ENCODE assay signal across 13 cellular contexts in the genomic region with DNA sequence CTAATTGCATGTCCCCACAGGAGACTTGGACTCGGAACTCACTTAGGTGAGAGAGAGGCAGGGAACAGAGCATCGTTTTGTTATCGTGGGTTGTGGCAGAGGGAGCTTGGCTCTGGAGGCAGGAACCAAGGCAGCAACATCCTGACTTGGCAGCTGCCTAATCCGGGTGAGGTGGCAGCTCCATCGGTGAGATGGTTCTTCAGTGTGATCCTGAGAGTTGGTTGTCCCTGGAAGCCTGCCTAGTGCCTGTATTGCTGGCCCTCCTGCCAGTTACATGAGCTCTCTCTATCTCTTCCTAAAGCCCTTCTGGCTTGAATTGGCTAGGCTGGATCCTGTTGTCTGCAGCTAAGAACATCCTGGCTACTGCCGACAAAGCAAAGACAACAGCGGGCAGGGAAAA. TPM values are rescaled to one million over a fixed set of nuclear protein-coding genes. Genes with fewer than 3 reads are reported as not detected.
DNase-seq lines count a peak whose midpoint lies in the region; ATAC-seq, FAIRE-seq and TF ChIP-seq lines count a peak whose summit lies in the region.
"Had no signal": no experiment of that assay in that cellular context is flagged by ENCODE, and none has a peak within 500 bp of the region (broad histone marks: within the 10 kb centered on the region; RNA-seq: fewer than 3 reads in every experiment).

No MANE protein-coding gene starts in this region.

- peak; percentile 68 for DNase-seq in NCI-H2029 (lab: John Stamatoyannopoulos, UW)
- DNase-seq in K562 (ENCODE audit: extremely low read depth in 1 of 4, low spot score in 3 of 4) = no peak
- DNase-seq in inferior parietal cortex (ENCODE audit: extremely low spot score) = peak; percentile 29
- DNase-seq in NCI-H524 treated with DMSO at 0.1 percent for 48 hours (lab: John Stamatoyannopoulos, UW) = no peak
- no peak for DNase-seq in activated T-helper 1 cell treated with anti-CD3 and anti-CD28 coated beads, Interleukin-12 subunit alpha, Interleukin-12 subunit beta, Interleukin-2, Interleukin-4 antibody, amounts not matched to agents 30 ng/mL and 10 ng/mL and 1 ng/mL, durations not matched to agents 14 hours and 24 hours and 36 hours (ENCODE audit: low spot score)
- no peak for DNase-seq in stimulated activated CD4-positive, alpha-beta T cell treated with anti-CD3 and anti-CD28 coated beads, Interleukin-4, amount 100 ng/mL, for 24 hours
- DNase-seq: activated CD4-positive, alpha-beta T cell treated with anti-CD3 and anti-CD28 coated beads, Interleukin-2, amount 50 U/mL, for 48 hours; nephron progenitor cell; stimulated activated CD4-positive, alpha-beta T cell treated with anti-CD3 and anti-CD28 coated beads, Interleukin-2, amount 100 ng/mL, for 24 hours had no signal

- 89% methylated on average over 7 of the region's 7 CpGs for whole genome bisulfite sequencing in K562 (ENCODE audit: insufficient coverage, low coverage, missing lambda C conversion rate)

- CTCF ChIA-PET in K562 (lab: Yijun Ruan, JAX; ENCODE audit: low intra/inter-chr PET ratio) = no interaction called here

- peak overlapping the region; percentile 43; the same call in 1 of the 2 replicates for H2AFZ ChIP-seq in K562 (ENCODE audit: low read depth, low read length)

- no peaks in the 10 kb centered on the region for H4K20me1 ChIP-seq in K562 (replicated peaks; ENCODE audit: control insufficient read depth, insufficient read depth, low read length)

- no TSS peak for BruUV-seq in K562 (replicated peaks; lab: Mats Ljungman, UMichigan)

- POLR2A ChIA-PET in K562 (lab: Yijun Ruan, JAX) = interaction anchor here (0.9 to 1.1 kb wide), 3 partner anchors 13 to 30 kb away, joined by 3 to 4 read pairs (median 3); no protein-coding TSS in a partner anchor

- peaks cover 27% of the 10 kb centered on the region for H3K4me1 Mint-ChIP-seq in activated T-helper 1 cell treated with anti-CD3 and anti-CD28 coated beads, Interleukin-12 subunit alpha, Interleukin-12 subunit beta, Interleukin-2, Interleukin-4 antibody, amounts not matched to agents 30 ng/mL and 10 ng/mL and 1 ng/mL, durations not matched to agents 14 hours and 24 hours and 36 hours (ENCODE audit: low read depth)

- H3K4me3 Mint-ChIP-seq in activated T-helper 1 cell treated with anti-CD3 and anti-CD28 coated beads, Interleukin-12 subunit alpha, Interleukin-12 subunit beta, Interleukin-2, Interleukin-4 antibody, amounts not matched to agents 30 ng/mL and 10 ng/mL and 1 ng/mL, durations not matched to agents 14 hours and 24 hours and 36 hours = no peak overlapping the region
- H3K4me3 Mint-ChIP-seq: activated naive CD4-positive, alpha-beta T cell treated with anti-CD3 and anti-CD28 coated beads, Interleukin-2, amount 50 U/mL, for 24 hours; nephron progenitor cell had no signal

- no peaks in the 10 kb centered on the region for H3K9me1 ChIP-seq in K562 (ENCODE audit: control insufficient read depth, insufficient read depth, low read length)

- intact Hi-C loops in K562 (cut with micrococcal nuclease) = no loop called here
- intact Hi-C loops in activated T-helper 1 cell treated with anti-CD3 and anti-CD28 coated beads, Interleukin-12 subunit alpha, Interleukin-12 subunit beta, Interleukin-2, Interleukin-4 antibody, amounts not matched to agents 30 ng/mL and 10 ng/mL and 1 ng/mL, durations not matched to agents 14 hours and 24 hours and 36 hours (cut with micrococcal nuclease) = no loop called here

- in situ Hi-C loops in K562 (cut with MboI) = no loop called here

- no peak for TF ChIP-seq RAD21 in K562 (CRISPR knock-in tag; conservative IDR thresholded peaks at IDR 0.05 in 1 of 2, IDR thresholded peaks at IDR 0.05 in 1 of 2)

- no peak for ATAC-seq in K562
- no peak for ATAC-seq in GM21723 (IDR thresholded peaks at IDR 0.05; ENCODE audit: unreplicated experiment)

- peaks cover 2% of the 10 kb centered on the region for H3K36me3 Mint-ChIP-seq in activated T-helper 1 cell treated with anti-CD3 and anti-CD28 coated beads, Interleukin-12 subunit alpha, Interleukin-12 subunit beta, Interleukin-2, Interleukin-4 antibody, amounts not matched to agents 30 ng/mL and 10 ng/mL and 1 ng/mL, durations not matched to agents 14 hours and 24 hours and 36 hours (ENCODE audit: low read depth)
- H3K36me3 Mint-ChIP-seq: activated naive CD4-positive, alpha-beta T cell treated with anti-CD3 and anti-CD28 coated beads, Interleukin-2, amount 50 U/mL, for 24 hours had no signal

- no peaks in the 10 kb centered on the region for H3K9me3 Mint-ChIP-seq in activated T-helper 1 cell treated with anti-CD3 and anti-CD28 coated beads, Interleukin-12 subunit alpha, Interleukin-12 subunit beta, Interleukin-2, Interleukin-4 antibody, amounts not matched to agents 30 ng/mL and 10 ng/mL and 1 ng/mL, durations not matched to agents 14 hours and 24 hours and 36 hours
- H3K9me3 Mint-ChIP-seq: activated naive CD4-positive, alpha-beta T cell treated with anti-CD3 and anti-CD28 coated beads, Interleukin-2, amount 50 U/mL, for 24 hours; nephron progenitor cell had no signal

- no peak for TF ChIP-seq CTCF in K562 (IDR thresholded peaks at IDR 0.05 in 2 of 3, conservative IDR thresholded peaks at IDR 0.05 in 1 of 3; ENCODE audit: insufficient read depth in 2 of 3, low read depth in 1 of 3, low read length in 3 of 3)

- H3K4me1 ChIP-seq in K562 (replicated peaks in 1 of 2; ENCODE audit: control insufficient read depth in 2 of 2, insufficient read depth in 2 of 2, low read length in 2 of 2) (peaks cover 25 to 35% of the 10 kb centered on the region in 2 experiments), skeletal muscle satellite cell (ENCODE audit: control insufficient read depth, insufficient read depth, low read length) (peaks cover 46% of the 10 kb centered on the region)

- H3K4me2 ChIP-seq in K562 (ENCODE audit: insufficient read depth, low read length) (no peak overlapping the region), skeletal muscle satellite cell (ENCODE audit: low read length) (no peak overlapping the region)

- H3K27me3 ChIP-seq in K562 (ENCODE audit: control insufficient read depth in 2 of 2, insufficient read depth in 2 of 2, low read length in 2 of 2) = no peaks in the 10 kb centered on the region
- no peaks in the 10 kb centered on the region for H3K27me3 ChIP-seq in skeletal muscle satellite cell (ENCODE audit: control insufficient read depth, insufficient read depth, low read length)

- no peak for TF ChIP-seq POLR2A in K562 (conservative IDR thresholded peaks at IDR 0.05)

- H3K4me3 ChIP-seq in K562 = no peak overlapping the region
- no peak overlapping the region for H3K4me3 ChIP-seq in skeletal muscle satellite cell (ENCODE audit: low read length)
- H3K4me3 ChIP-seq: SK-N-MC had no signal

- no peaks in the 10 kb centered on the region for H3K27me3 Mint-ChIP-seq in activated T-helper 1 cell treated with anti-CD3 and anti-CD28 coated beads, Interleukin-12 subunit alpha, Interleukin-12 subunit beta, Interleukin-2, Interleukin-4 antibody, amounts not matched to agents 30 ng/mL and 10 ng/mL and 1 ng/mL, durations not matched to agents 14 hours and 24 hours and 36 hours (ENCODE audit: insufficient read depth)
- H3K27me3 Mint-ChIP-seq: activated naive CD4-positive, alpha-beta T cell treated with anti-CD3 and anti-CD28 coated beads, Interleukin-2, amount 50 U/mL, for 24 hours had no signal

- H3K27ac Mint-ChIP-seq in activated T-helper 1 cell treated with anti-CD3 and anti-CD28 coated beads, Interleukin-12 subunit alpha, Interleukin-12 subunit beta, Interleukin-2, Interleukin-4 antibody, amounts not matched to agents 30 ng/mL and 10 ng/mL and 1 ng/mL, durations not matched to agents 14 hours and 24 hours and 36 hours = no peak overlapping the region
- H3K27ac Mint-ChIP-seq: activated naive CD4-positive, alpha-beta T cell treated with anti-CD3 and anti-CD28 coated beads, Interleukin-2, amount 50 U/mL, for 24 hours had no signal

- no peaks in the 10 kb centered on the region; the same call in 2 of the 3 replicates for H3K36me3 ChIP-seq in K562 (ENCODE audit: control insufficient read depth, insufficient read depth, low read length)
- H3K36me3 ChIP-seq in skeletal muscle satellite cell (ENCODE audit: insufficient read depth, low read length) = no peaks in the 10 kb centered on the region

- FAIRE-seq in K562 (lab: Jason Lieb, UNC) = no peak

- H3K9me3 ChIP-seq in K562 (replicated peaks; ENCODE audit: control insufficient read depth, insufficient read depth, low read depth, low read length) (no peaks in the 10 kb centered on the region), skeletal muscle satellite cell (replicated peaks; ENCODE audit: low read length) (no peaks in the 10 kb centered on the region)

- no peak overlapping the region for H3K9ac ChIP-seq in K562 (ENCODE audit: insufficient read depth in 1 of 2, low read depth in 2 of 2, low read length in 2 of 2)
- peak overlapping the region; percentile 48 for H3K9ac ChIP-seq in skeletal muscle satellite cell (ENCODE audit: low read depth, low read length)

- H3K79me2 ChIP-seq in K562 (ENCODE audit: control insufficient read depth, insufficient read depth, low read length) = no peaks in the 10 kb centered on the region

- no peak for TF ChIP-seq EP300 in K562 (IDR thresholded peaks at IDR 0.05; ENCODE audit: low read length)

- H3K27ac ChIP-seq in K562 (ENCODE audit: extremely low read depth, low read depth, low read length) = peak overlapping the region; percentile 8; the same call in 1 of the 3 replicates
- H3K27ac ChIP-seq: SK-N-MC had no signal

RNA-seq across cellular contexts. Expression of a gene that starts 19.9 kb away (rescaled TPM):
- 109 and 129 TPM in 2 replicates for total RNA-seq in K562 (2011; cell fraction: chromatin; rRNA removed; ENCODE audit: low replicate concordance)
- total RNA-seq in K562 (2011; cell fraction: nucleolus; rRNA removed) = 35.9 and 51.7 TPM in 2 replicates
- 51.8 and 54.6 TPM in 2 replicates for total RNA-seq in K562 (2011; cell fraction: nucleoplasm; rRNA removed)
- 10.9 and 14.8 TPM in 2 replicates for total RNA-seq in K562 (2014; rRNA removed)
- 14.0 and 14.5 TPM in 2 replicates for total RNA-seq in K562 (2014; rRNA removed; fragmentation: Illumina TruSeq; extraction: Trizol)
- total RNA-seq in K562 (2015; rRNA removed; fragmentation: Illumina TruSeq; extraction: Trizol) = 14.8 and 15.2 TPM in 2 replicates
- total RNA-seq in K562 (2021) = 38.4 and 39.7 TPM in 2 replicates
- polyA plus RNA-seq in K562 (2011; rRNA removed) = 20.6 and 33.1 TPM in 2 replicates
- 15.2 and 43.7 TPM in 2 replicates for polyA plus RNA-seq in K562 (2011; cell fraction: cytosol; rRNA removed)
- 28.8 and 53.9 TPM in 2 replicates for polyA plus RNA-seq in K562 (2011; cell fraction: nucleus; rRNA removed)
- polyA plus RNA-seq in K562 (2012) = 25.9 and 29.6 TPM in 2 replicates
- 27.0 and 27.6 TPM in 2 replicates for polyA plus RNA-seq in K562 (2014; fragmentation: Illumina TruSeq; extraction: Trizol)
- 1 to 10 TPM; 3.1 to 4.1 TPM for polyA plus RNA-seq in K562 (2014; fragmentation: Nextera tagmentation; extraction: Ambion mirVana)
- polyA plus RNA-seq in K562 (2014; rRNA removed) = 16.3 and 16.7 TPM in 2 replicates
- polyA minus RNA-seq in K562 (2011; rRNA and poly(A)+ RNA removed) = 37.5 and 51.6 TPM in 2 replicates
- 29.5 and 45.5 TPM in 2 replicates for polyA minus RNA-seq in K562 (2011; cell fraction: cytosol; rRNA and poly(A)+ RNA removed)
- polyA minus RNA-seq in K562 (2011; cell fraction: nucleus; rRNA and poly(A)+ RNA removed) = 18.3 and 26.1 TPM in 2 replicates
- total RNA-seq in skeletal muscle satellite cell (2012; rRNA removed) = 25.1 and 27.9 TPM in 2 replicates
- 77.6 and 81.9 TPM in 2 replicates for total RNA-seq in activated T-helper 1 cell treated with anti-CD3 and anti-CD28 coated beads, Interleukin-12 subunit alpha, Interleukin-12 subunit beta, Interleukin-2, Interleukin-4 antibody, amounts not matched to agents 30 ng/mL and 10 ng/mL and 1 ng/mL, durations not matched to agents 14 hours and 24 hours and 36 hours

Comparison
In these comparisons a context has a peak if more than half of its experiments do, and no peak if none do; other contexts are left out.
1. DNase-seq: peak in NCI-H2029 (single experiment) and inferior parietal cortex (single experiment); none in K562 (0 of 4), NCI-H524 treated with DMSO at 0.1 percent for 48 hours (single experiment), activated T-helper 1 cell treated with anti-CD3 and anti-CD28 coated beads, Interleukin-12 subunit alpha, Interleukin-12 subunit beta, Interleukin-2, Interleukin-4 antibody, amounts not matched to agents 30 ng/mL and 10 ng/mL and 1 ng/mL, durations not matched to agents 14 hours and 24 hours and 36 hours (single experiment) and stimulated activated CD4-positive, alpha-beta T cell treated with anti-CD3 and anti-CD28 coated beads, Interleukin-4, amount 100 ng/mL, for 24 hours (single experiment).